In the genomic region with DNA sequence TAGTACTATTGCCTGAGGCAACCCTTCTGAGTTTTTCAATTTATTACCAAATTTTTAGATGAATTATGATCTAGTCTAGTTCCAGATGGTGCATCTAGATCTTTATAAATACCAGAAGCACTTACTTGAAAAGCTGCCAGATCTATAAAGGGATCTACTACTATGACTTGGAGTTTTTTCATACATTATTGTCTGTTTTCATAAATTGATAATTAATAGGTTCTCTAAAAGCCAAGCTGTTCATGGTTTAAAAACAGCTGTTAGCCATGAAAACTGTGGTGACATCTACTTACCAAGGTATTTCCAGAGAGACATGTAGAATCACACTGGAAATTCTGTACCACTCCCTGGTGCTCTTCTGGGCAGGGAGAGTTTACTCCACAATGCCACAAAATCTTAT, we compare ENCODE assay signal across 18 cellular contexts.
DNase-seq lines count a peak whose midpoint lies in the region; ATAC-seq lines count a peak whose summit lies in the region.
"Had no signal": no experiment of that assay in that cellular context is flagged by ENCODE, and none has a peak within 500 bp of the region (broad histone marks: within the 10 kb centered on the region; RNA-seq: fewer than 3 reads in every experiment).

No MANE protein-coding gene starts in this region.

- ATAC-seq in HG03460 (IDR thresholded peaks at IDR 0.05; ENCODE audit: unreplicated experiment), result no peak
- no peak for ATAC-seq in GM18517 (IDR thresholded peaks at IDR 0.05; ENCODE audit: unreplicated experiment)
- ATAC-seq: PC-3 had no signal

- peak; percentile 72 for DNase-seq in DMS 273 treated with DMSO at 0.1 percent for 48 hours (lab: John Stamatoyannopoulos, UW)
- peak; percentile 93 for DNase-seq in NCI-H1694 (lab: John Stamatoyannopoulos, UW)
- peak; percentile 97 for DNase-seq in NCI-H69 (lab: John Stamatoyannopoulos, UW)
- DNase-seq in myocyte (ENCODE audit: low read depth), result peak; percentile 2
- no peak for DNase-seq in cerebellar cortex (ENCODE audit: low spot score)
- DNase-seq: ACHN, AML-193, GDM1, GM23248, Kasumi-1, MM.1S, NCI-H2029, PC-3, RPMI8226, SIG-M5, T1000 had no signal
